In genomic region chr12:31815096-31815495, GRCh38 we compare ENCODE assay signal across 28 cellular contexts.
"Had no signal": no experiment of that assay in that cellular context is flagged by ENCODE, and none has a peak within 500 bp of the region (broad histone marks: within the 10 kb centered on the region; RNA-seq: fewer than 3 reads in every experiment).

No MANE protein-coding gene starts in this region.

- H3K9me3 Mint-ChIP-seq: activated naive CD8-positive, alpha-beta T cell treated with anti-CD3 and anti-CD28 coated beads for 36 hours; activated T-cell treated with anti-CD3 and anti-CD28 coated beads, Interleukin-2, amount 50 U/mL, for 72 hours; activated T-helper 2 cell treated with anti-CD3 and anti-CD28 coated beads, Interferon-gamma antibody, Interleukin-2, Interleukin-4, amounts not matched to agents 10 μg/mL and 5 μg/mL and 100 μg/mL, durations not matched to agents 14 hours and 24 hours and 36 hours; WTC11 had no signal

- H3K4me3 Mint-ChIP-seq: activated CD4-positive, alpha-beta memory T cell treated with anti-CD3 and anti-CD28 coated beads, Interleukin-2, amount 10 ng/mL, durations not matched to agents 7 days and 5 days; activated CD4-positive, alpha-beta T cell treated with anti-CD3 and anti-CD28 coated beads, Interleukin-2, amount 10 ng/mL, durations not matched to agents 7 days and 5 days; activated naive CD4-positive, alpha-beta T cell treated with anti-CD3 and anti-CD28 coated beads, Interleukin-2, amount 10 ng/mL, durations not matched to agents 7 days and 5 days; activated naive CD8-positive, alpha-beta T cell treated with anti-CD3 and anti-CD28 coated beads for 36 hours; activated T-cell treated with anti-CD3 and anti-CD28 coated beads, Interleukin-2, amount 50 U/mL, for 72 hours; T-helper 1 cell treated with Interleukin-12 subunit alpha and Interleukin-12 subunit beta and Interleukin-4 antibody, amounts not matched to agents 30 μg/mL and 1 μg/mL, for 36 hours; WTC11 had no signal

- H3K27ac Mint-ChIP-seq: activated CD4-positive, alpha-beta memory T cell treated with anti-CD3 and anti-CD28 coated beads, Interleukin-2, amount 10 ng/mL, durations not matched to agents 7 days and 5 days; activated CD4-positive, alpha-beta T cell treated with anti-CD3 and anti-CD28 coated beads, Interleukin-2, amount 10 ng/mL, durations not matched to agents 7 days and 5 days; activated naive CD4-positive, alpha-beta T cell treated with anti-CD3 and anti-CD28 coated beads, Interleukin-2, amount 10 ng/mL, durations not matched to agents 7 days and 5 days; activated naive CD8-positive, alpha-beta T cell treated with anti-CD3 and anti-CD28 coated beads for 36 hours; activated T-cell treated with anti-CD3 and anti-CD28 coated beads, Interleukin-2, amount 50 U/mL, for 72 hours; activated T-helper 2 cell treated with anti-CD3 and anti-CD28 coated beads, Interferon-gamma antibody, Interleukin-2, Interleukin-4, amounts not matched to agents 10 μg/mL and 5 μg/mL and 100 μg/mL, durations not matched to agents 14 hours and 24 hours and 36 hours; T-helper 1 cell treated with Interleukin-12 subunit alpha and Interleukin-12 subunit beta and Interleukin-4 antibody, amounts not matched to agents 30 μg/mL and 1 μg/mL, for 36 hours; WTC11 had no signal

- H3K36me3 Mint-ChIP-seq: activated naive CD8-positive, alpha-beta T cell treated with anti-CD3 and anti-CD28 coated beads for 36 hours; WTC11 had no signal

- H3K4me3 ChIP-seq: Peyer's patch, SJSA1 had no signal

- H3K9me3 ChIP-seq: Peyer's patch, SJSA1 had no signal

- H3K4me1 ChIP-seq: Peyer's patch, SJSA1 had no signal

- ATAC-seq: activated T-cell treated with anti-CD3 and anti-CD28 coated beads, Interleukin-2, amount 50 U/mL, for 72 hours; SK-N-SH treated with all-trans-retinoic acid at 6 μM for 48 hours; WTC11 had no signal

- DNase-seq: activated CD4-positive, alpha-beta memory T cell treated with anti-CD3 and anti-CD28 coated beads, Interleukin-2, amount 10 ng/mL, durations not matched to agents 7 days and 5 days; activated CD4-positive, alpha-beta T cell treated with anti-CD3 and anti-CD28 coated beads for 1 hour; activated CD4-positive, alpha-beta T cell treated with anti-CD3 and anti-CD28 coated beads, Interleukin-2, amount 10 ng/mL, durations not matched to agents 7 days and 5 days; activated CD8-positive, alpha-beta memory T cell treated with anti-CD3 and anti-CD28 coated beads, Interleukin-2, amount 50 U/mL, for 4 hours; activated gamma-delta T cell treated with Interleukin-2 at 50 U/mL for 16 hours; activated naive CD4-positive, alpha-beta T cell treated with anti-CD3 and anti-CD28 coated beads, Interleukin-2, amount 10 ng/mL, durations not matched to agents 7 days and 5 days; activated naive CD8-positive, alpha-beta T cell treated with anti-CD3 and anti-CD28 coated beads for 36 hours; activated T-cell treated with anti-CD3 and anti-CD28 coated beads, Interleukin-2, amount 50 U/mL, for 72 hours; anterior cingulate cortex; central memory CD4-positive, alpha-beta T cell; Karpas-422; NCI-H1105 treated with DMSO at 0.1 percent for 48 hours; NCI-H1436 treated with DMSO at 0.1 percent for 48 hours; NCI-H187; NCI-H2081; NCI-H446; NCI-H524; Peyer's patch; Right ventricle myocardium superior; SW 1271; T-helper 9 cell had no signal

- H3K27me3 ChIP-seq: Peyer's patch, SJSA1 had no signal

- FAIRE-seq: bronchial epithelial cell had no signal

- H3K27me3 Mint-ChIP-seq: activated CD4-positive, alpha-beta memory T cell treated with anti-CD3 and anti-CD28 coated beads, Interleukin-2, amount 10 ng/mL, durations not matched to agents 7 days and 5 days; activated CD4-positive, alpha-beta T cell treated with anti-CD3 and anti-CD28 coated beads, Interleukin-2, amount 10 ng/mL, durations not matched to agents 7 days and 5 days; activated naive CD4-positive, alpha-beta T cell treated with anti-CD3 and anti-CD28 coated beads, Interleukin-2, amount 10 ng/mL, durations not matched to agents 7 days and 5 days; activated naive CD8-positive, alpha-beta T cell treated with anti-CD3 and anti-CD28 coated beads for 36 hours had no signal

- H3K27ac ChIP-seq: Peyer's patch, RWPE1, SJSA1 had no signal

- H3K36me3 ChIP-seq: Peyer's patch, SJSA1 had no signal
